7 cellular contexts compared by ENCODE assay signal in genomic region chr1:195847957-195848875, GRCh38.
DNase-seq lines count a peak whose midpoint lies in the region; ATAC-seq, FAIRE-seq and TF ChIP-seq lines count a peak whose summit lies in the region.
"Not testable (repeated sequence)": the region's sequence is repeated elsewhere in the genome, so short reads cannot be mapped to it uniquely, and the experiment has no call there.

No MANE protein-coding gene starts in this region.

- peak overlapping the region; percentile 5; the same call in 1 of the 2 replicates for H2AFZ ChIP-seq in GM23338
- peak overlapping the region; percentile 90 for H2AFZ ChIP-seq in H1 (ENCODE audit: low read length)
- H2AFZ ChIP-seq in hepatocyte = peak overlapping the region; percentile 34
- peak overlapping the region; percentile 43 for H2AFZ ChIP-seq in neuronal stem cell (ENCODE audit: low read length)

- POLR2A ChIA-PET in H1 (lab: Charles Lee; ENCODE audit: partially characterized antibody) = interaction anchor here (0.9 to 2.7 kb wide), 4 partner anchors 10 to 40 kb away, joined by 3 to 9 read pairs (median 4); no protein-coding TSS in a partner anchor

- H2BK12ac ChIP-seq in H1 (ENCODE audit: low read depth, low read length) = 0 out of 2 replicates have a peak overlapping the region, but pooled peaks have one; percentile 53
- not testable (repeated sequence) for H2BK12ac ChIP-seq in neuronal stem cell (ENCODE audit: low read length)

- H3F3A ChIP-seq in GM23338 (replicated peaks; ENCODE audit: low read depth) = not testable (repeated sequence)

- not testable (repeated sequence) for H3K27me3 ChIP-seq in GM23338 (ENCODE audit: insufficient read depth); NT2/D1 (ENCODE audit: insufficient read depth, insufficient read length); H1 (replicated peaks in 1 of 4; ENCODE audit: control insufficient read depth in 3 of 4, extremely low read depth in 1 of 4, insufficient read depth in 3 of 4, low read length in 3 of 4); hepatocyte; iPS-18a (ENCODE audit: control insufficient read depth, insufficient read depth, low read length); neuronal stem cell (ENCODE audit: control insufficient read depth in 3 of 3, insufficient read depth in 3 of 3, low read depth in 1 of 3, low read length in 3 of 3)

- H3K4me3 ChIP-seq in GM23338 (peak overlapping the region; percentile 50), H1 (ENCODE audit: extremely low read depth in 1 of 4, insufficient read depth in 2 of 4, low read depth in 3 of 4, low read length in 4 of 4) (peak overlapping the region; percentile 36 to 54 (median 38); a peak in 7 of 8 replicates), iPS-18a (ENCODE audit: low read length) (peak overlapping the region; percentile 84)
- not testable (repeated sequence) for H3K4me3 ChIP-seq in NT2/D1 (ENCODE audit: insufficient read length, low read depth); hepatocyte; mesodermal cell (ENCODE audit: extremely low read depth, insufficient read depth, low read length, poor library complexity, severe bottlenecking); neuronal stem cell (ENCODE audit: low read length in 2 of 2)

- H3K27ac ChIP-seq in GM23338 (ENCODE audit: low read depth) = peak overlapping the region; percentile 99
- H3K27ac ChIP-seq in H1 (ENCODE audit: low read depth, low read length) = peak overlapping the region; percentile 81
- H3K27ac ChIP-seq in hepatocyte; neuronal stem cell (replicated peaks; ENCODE audit: low read length): not testable (repeated sequence)
- H3K27ac ChIP-seq in iPS-18a (ENCODE audit: low read length) = peak overlapping the region; percentile 96
- H3K27ac ChIP-seq in mesodermal cell (ENCODE audit: low read depth, low read length, severe bottlenecking) = peak overlapping the region; percentile 72

- H4K20me1 ChIP-seq in GM23338 (replicated peaks; ENCODE audit: insufficient read depth); H1 (replicated peaks in 1 of 2; ENCODE audit: control insufficient read depth in 1 of 2, insufficient read depth in 2 of 2, low read length in 2 of 2); hepatocyte (ENCODE audit: insufficient read depth, poor library complexity, severe bottlenecking): not testable (repeated sequence)

- TF ChIP-seq POLR2A in H1 (IDR thresholded peaks at IDR 0.05; ENCODE audit: control extremely low read depth in 1 of 2, low read depth in 2 of 2, low read length in 2 of 2) = peak in 1 of 2 experiments; percentile 68; a peak in 2 of 3 replicates

- not testable (repeated sequence) for H3K9me3 Mint-ChIP-seq in GM23338

- not testable (repeated sequence) for H3K27me3 Mint-ChIP-seq in GM23338 (ENCODE audit: insufficient read depth, low read depth, poor library complexity)

- ATAC-seq in GM23338 = peak; percentile 81

- not testable (repeated sequence) for H2BK15ac ChIP-seq in H1 (ENCODE audit: low read length); neuronal stem cell (ENCODE audit: low read length)

- H3K4me2 ChIP-seq in GM23338 = peak overlapping the region; percentile 74
- peak overlapping the region; percentile 57 to 59 for H3K4me2 ChIP-seq in H1 (ENCODE audit: insufficient read depth in 1 of 2, low read depth in 2 of 2, low read length in 2 of 2)
- peak overlapping the region; percentile 53 for H3K4me2 ChIP-seq in hepatocyte
- not testable (repeated sequence) for H3K4me2 ChIP-seq in neuronal stem cell (ENCODE audit: insufficient read depth, low read length, poor library complexity, severe bottlenecking)

- not testable (repeated sequence) for H3K23ac ChIP-seq in H1 (ENCODE audit: insufficient read length); neuronal stem cell (ENCODE audit: low read depth, low read length, poor library complexity)

- H2BK5ac ChIP-seq in H1 (ENCODE audit: low read depth, low read length) = peak overlapping the region; percentile 94
- not testable (repeated sequence) for H2BK5ac ChIP-seq in neuronal stem cell (ENCODE audit: low read length)

- not testable (repeated sequence) for FAIRE-seq in H1 (lab: Jason Lieb, UNC)

- H3K79me1 ChIP-seq in H1 (ENCODE audit: low read depth, low read length); neuronal stem cell (ENCODE audit: low read depth, low read length): not testable (repeated sequence)

- 37% methylated on average over 17 of the region's 19 CpGs; no CpG with 5 or more reads in 1 of the 2 experiments for WGBS in H1 (ENCODE audit: extremely low coverage in 1 of 2, insufficient coverage in 1 of 2, insufficient read length in 1 of 2, insufficient replicate concordance in 2 of 2, low coverage in 1 of 2, low lambda C conversion rate in 2 of 2, missing lambda C conversion rate in 1 of 2), 2 experiments
- WGBS in hepatocyte (ENCODE audit: low lambda C conversion rate, missing lambda C conversion rate) = 26% methylated on average over 17 of the region's 19 CpGs
- WGBS in mesodermal cell (ENCODE audit: insufficient coverage in 2 of 2), 2 experiments = 14 to 19% methylated on average over 16 to 18 of the region's 19 CpGs
- 100% methylated on average over 1 of the region's 19 CpGs; no CpG with 5 or more reads in 1 of the 2 donors for WGBS in neuronal stem cell (ENCODE audit: extremely low coverage in 2 of 2, insufficient read length in 2 of 2, insufficient replicate concordance in 1 of 2), 2 donors

- peak overlapping the region; percentile 49 for H3K18ac ChIP-seq in H1 (ENCODE audit: extremely low read depth, low read length)
- H3K18ac ChIP-seq in neuronal stem cell (ENCODE audit: low read length) = not testable (repeated sequence)

- H3K9ac ChIP-seq in NT2/D1 (ENCODE audit: insufficient read length, low read depth); neuronal stem cell (ENCODE audit: low read depth, low read length, poor library complexity): not testable (repeated sequence)
- H3K9ac ChIP-seq in H1 (replicated peaks in 1 of 4; ENCODE audit: extremely low read depth in 1 of 4, low read depth in 3 of 4, low read length in 3 of 4) (peak overlapping the region; percentile 58 to 78 (median 68)), iPS-18a (ENCODE audit: low read length) (peak overlapping the region; percentile 90)

- not testable (repeated sequence) for H3K36me3 ChIP-seq in GM23338 (ENCODE audit: insufficient read depth); NT2/D1 (ENCODE audit: insufficient read depth, insufficient read length, low read length); H1 (ENCODE audit: control insufficient read depth in 2 of 4, insufficient read depth in 4 of 4, low read length in 3 of 4); hepatocyte (replicated peaks; ENCODE audit: insufficient read depth, low read depth); iPS-18a (ENCODE audit: control insufficient read depth, low read depth, low read length); mesodermal cell (ENCODE audit: control insufficient read depth, insufficient read depth, low read length); neuronal stem cell (replicated peaks in 1 of 2; ENCODE audit: control insufficient read depth in 2 of 2, insufficient read depth in 2 of 2, low read length in 2 of 2)

- not testable (repeated sequence) for H3K79me2 ChIP-seq in GM23338 (replicated peaks; ENCODE audit: insufficient read depth); H1 (ENCODE audit: control insufficient read depth in 1 of 2, insufficient read depth in 2 of 2, low read length in 2 of 2); hepatocyte

- CTCF ChIA-PET in H1 (lab: Charles Lee; ENCODE audit: partially characterized antibody) = interaction anchor here (0.6 to 1.5 kb wide), 2 partner anchors 193 to 301 kb away, joined by 3 read pairs; no protein-coding TSS in a partner anchor

- not testable (repeated sequence) for H2AK5ac ChIP-seq in H1 (ENCODE audit: low read depth, low read length); neuronal stem cell (ENCODE audit: low read depth, low read length)

- peak overlapping the region; percentile 98 for H3K27ac Mint-ChIP-seq in GM23338

- TF ChIP-seq CTCF in GM23338 (conservative IDR thresholded peaks at IDR 0.05; ENCODE audit: low read depth in 2 of 2); H1 (IDR thresholded peaks at IDR 0.05; ENCODE audit: control extremely low read depth in 1 of 3, insufficient read depth in 1 of 3, low read depth in 1 of 3, low read length in 3 of 3); hepatocyte (IDR thresholded peaks at IDR 0.05; ENCODE audit: poor library complexity): not testable (repeated sequence)

- peak overlapping the region; percentile 53 for H3K56ac ChIP-seq in H1 (replicated peaks; ENCODE audit: insufficient read length, low read depth, low read length)

- DNase-seq in GM23338 (ENCODE audit: low spot score) = peak; percentile 77
- DNase-seq in NT2/D1 (ENCODE audit: low read depth, low spot score) = peak; percentile 36
- DNase-seq in H1 (ENCODE audit: low read depth in 1 of 2, low spot score in 2 of 2) = peak in 1 of 2 experiments; percentile 64
- DNase-seq in hepatocyte (ENCODE audit: low spot score); neuronal stem cell (ENCODE audit: low spot score): not testable (repeated sequence)

- H3K4me1 ChIP-seq in GM23338 (ENCODE audit: insufficient read depth) (peaks cover 71% of the 10 kb centered on the region), iPS-18a (ENCODE audit: control insufficient read depth, low read depth, low read length) (peaks cover 46% of the 10 kb centered on the region)
- not testable (repeated sequence) for H3K4me1 ChIP-seq in NT2/D1 (ENCODE audit: insufficient read depth, insufficient read length); H1 (replicated peaks in 1 of 4; ENCODE audit: control insufficient read depth in 3 of 4, insufficient read depth in 4 of 4, low read length in 3 of 4); hepatocyte (ENCODE audit: insufficient read depth); mesodermal cell (ENCODE audit: control insufficient read depth, insufficient read depth, low read length, poor library complexity, severe bottlenecking); neuronal stem cell (ENCODE audit: control insufficient read depth in 2 of 2, insufficient read depth in 1 of 2, low read depth in 1 of 2, low read length in 2 of 2)

- H3K4me1 Mint-ChIP-seq in GM23338 = peaks cover 52% of the 10 kb centered on the region

- H3K9me2 ChIP-seq in GM23338 (ENCODE audit: insufficient read depth); hepatocyte (replicated peaks; ENCODE audit: insufficient read depth): not testable (repeated sequence)

- H2BK120ac ChIP-seq in H1 (replicated peaks; ENCODE audit: low read depth, low read length) = peak overlapping the region; percentile 54
- not testable (repeated sequence) for H2BK120ac ChIP-seq in neuronal stem cell (ENCODE audit: low read depth, low read length)

- H4K5ac ChIP-seq in H1 (ENCODE audit: insufficient read length, low read depth, low read length) = peak overlapping the region; percentile 59

- not testable (repeated sequence) for TF ChIP-seq EP300 in H1 (IDR thresholded peaks at IDR 0.05; ENCODE audit: borderline replicate concordance in 1 of 2, low read depth in 2 of 2, low read length in 2 of 2)

- H4K8ac ChIP-seq in H1 (ENCODE audit: extremely low read depth, insufficient read depth, low read length) = peak overlapping the region; percentile 4; the same call in 1 of the 2 replicates
- not testable (repeated sequence) for H4K8ac ChIP-seq in neuronal stem cell (ENCODE audit: low read depth, low read length)

- not testable (repeated sequence) for TF ChIP-seq RAD21 in H1 (IDR thresholded peaks at IDR 0.05 in 1 of 2, conservative IDR thresholded peaks at IDR 0.05 in 1 of 2; ENCODE audit: low read depth in 2 of 2, low read length in 2 of 2)

- not testable (repeated sequence) for H3K36me3 Mint-ChIP-seq in GM23338 (ENCODE audit: low read depth)

- H4K91ac ChIP-seq in H1 (replicated peaks; ENCODE audit: insufficient read length, low read length) = peak overlapping the region; percentile 91
- not testable (repeated sequence) for H4K91ac ChIP-seq in neuronal stem cell (ENCODE audit: low read depth, low read length, poor library complexity)

- not testable (repeated sequence) for H3K9me3 ChIP-seq in NT2/D1 (ENCODE audit: insufficient read depth, low read length); H1 (ENCODE audit: insufficient read depth in 2 of 2, low read depth in 1 of 2, low read length in 1 of 2); hepatocyte (ENCODE audit: low read depth); iPS-18a (ENCODE audit: control insufficient read depth, low read depth, low read length); mesodermal cell (ENCODE audit: control insufficient read depth, low read length); neuronal stem cell (replicated peaks in 1 of 2; ENCODE audit: control insufficient read depth in 2 of 2, insufficient read depth in 1 of 2, low read depth in 1 of 2, low read length in 2 of 2)

- not testable (repeated sequence) for H2BK20ac ChIP-seq in H1 (ENCODE audit: low read length)

- not testable (repeated sequence) for H3K23me2 ChIP-seq in H1 (ENCODE audit: low read depth, low read length)

- H3K14ac ChIP-seq in H1 (ENCODE audit: insufficient read length); neuronal stem cell (ENCODE audit: low read length): not testable (repeated sequence)

- not testable (repeated sequence) for H3K4ac ChIP-seq in H1 (replicated peaks; ENCODE audit: insufficient read length, low read depth, low read length); neuronal stem cell (ENCODE audit: low read length)

- H3K4me3 Mint-ChIP-seq in GM23338 = peak overlapping the region; percentile 75

Comparison
In these comparisons a context has a peak if more than half of its experiments do, and no peak if none do; other contexts are left out.
1. H2AFZ ChIP-seq: peak in every context shown above with its lines; median percentile 90 in H1; 43 in neuronal stem cell; 34 in hepatocyte; 5 in GM23338.